1 cellular context compared by ENCODE assay signal in the genomic region with DNA sequence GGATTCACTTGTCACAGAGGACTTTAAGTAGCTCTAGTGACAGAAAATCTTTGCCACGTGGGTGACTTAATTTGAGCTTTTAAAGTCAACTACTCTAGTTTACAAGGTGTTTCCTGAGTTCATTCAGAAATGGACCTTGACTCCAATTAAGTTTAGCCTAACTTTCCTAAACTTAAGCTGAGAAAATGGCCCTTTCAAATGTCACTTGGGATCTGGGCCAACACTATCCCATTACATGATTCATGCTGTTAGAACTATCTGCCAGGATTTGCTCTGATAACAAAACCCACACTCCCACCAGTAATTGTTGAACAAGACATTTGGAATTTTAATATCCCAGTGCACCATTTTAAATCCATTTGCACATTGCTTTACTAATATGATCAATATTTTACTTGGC.
TF ChIP-seq lines count a peak whose summit lies in the region.

No MANE protein-coding gene starts in this region.

TF ChIP-seq in SK-N-SH treated with all-trans-retinoic acid at 6 μM for 48 hours, 23 proteins besides CTCF, POLR2A, EP300 and RAD21 (continued from another document):
- no peak for TF ChIP-seq CREB5 (CRISPR knock-in tag; IDR thresholded peaks at IDR 0.05; ENCODE audit: low read depth)
- no peak for TF ChIP-seq PPARA (CRISPR knock-in tag; IDR thresholded peaks at IDR 0.05; ENCODE audit: borderline replicate concordance)
- no peak for TF ChIP-seq BACH2 (CRISPR knock-in tag; IDR thresholded peaks at IDR 0.05; ENCODE audit: borderline replicate concordance)
- TF ChIP-seq CSDC2 (CRISPR knock-in tag; IDR thresholded peaks at IDR 0.05): no peak
- no peak for TF ChIP-seq ESRRG (CRISPR knock-in tag; IDR thresholded peaks at IDR 0.05)
- TF ChIP-seq TOX (CRISPR knock-in tag; IDR thresholded peaks at IDR 0.05; ENCODE audit: borderline replicate concordance): no peak
- no peak for TF ChIP-seq ZC3H10 (CRISPR knock-in tag; IDR thresholded peaks at IDR 0.05)
- TF ChIP-seq PATZ1 (CRISPR knock-in tag; IDR thresholded peaks at IDR 0.05; ENCODE audit: borderline replicate concordance): no peak
- no peak for TF ChIP-seq ZNF8 (CRISPR knock-in tag; IDR thresholded peaks at IDR 0.05)
- no peak for TF ChIP-seq ZNF70 (CRISPR knock-in tag; IDR thresholded peaks at IDR 0.05)
- TF ChIP-seq ISL1 (CRISPR knock-in tag; IDR thresholded peaks at IDR 0.05): peak; percentile 89
- TF ChIP-seq ZFP3 (CRISPR knock-in tag; IDR thresholded peaks at IDR 0.05): peak; percentile 53; the same call in 1 of the 2 replicates
- TF ChIP-seq SNAI2 (CRISPR knock-in tag; IDR thresholded peaks at IDR 0.05): no peak
